ENCODE assay signal across 15 cellular contexts in genomic region chr9:99322299-99322698, GRCh38.
DNase-seq lines count a peak whose midpoint lies in the region; ATAC-seq and TF ChIP-seq lines count a peak whose summit lies in the region.
"Had no signal": no experiment of that assay in that cellular context is flagged by ENCODE, and none has a peak within 500 bp of the region (broad histone marks: within the 10 kb centered on the region; RNA-seq: fewer than 3 reads in every experiment).

No MANE protein-coding gene starts in this region.

- H3K27me3 ChIP-seq in GM23338 (ENCODE audit: insufficient read depth): no peaks in the 10 kb centered on the region
- no peaks in the 10 kb centered on the region for H3K27me3 ChIP-seq in body of pancreas

- H3K4me3 Mint-ChIP-seq in GM23338: no peak overlapping the region
- H3K4me3 Mint-ChIP-seq: CD4-positive, alpha-beta T cell; IgD-negative memory B cell had no signal

- 0 out of 2 replicates have a peak, but pooled peaks cover 4% of the 10 kb centered on the region for H3K9me2 ChIP-seq in GM23338 (ENCODE audit: insufficient read depth)

- intact Hi-C loops in body of pancreas (cut with DNase I) (no loop called here), posterior cingulate gyrus (cut with DNase I) (no loop called here)

- no peak for TF ChIP-seq CTCF in GM23338 (conservative IDR thresholded peaks at IDR 0.05; ENCODE audit: low read depth in 2 of 2)
- TF ChIP-seq CTCF in body of pancreas (IDR thresholded peaks at IDR 0.05): no peak

- no peaks in the 10 kb centered on the region for H3K9me3 ChIP-seq in body of pancreas
- H3K9me3 ChIP-seq: HAP-1 had no signal

- H3K27ac ChIP-seq in GM23338 (ENCODE audit: low read depth) (no peak overlapping the region), body of pancreas (no peak overlapping the region)
- H3K27ac ChIP-seq: C4-2B had no signal

- DNase-seq in GM23338 (ENCODE audit: low spot score) (no peak), OCI-M1 (lab: John Stamatoyannopoulos, UW) (peak; percentile 19), body of pancreas (peak in 1 of 4 donors; percentile 16), activated gamma-delta T cell treated with Interleukin-2 at 50 U/mL for 16 hours (no peak), posterior cingulate gyrus (no peak)
- DNase-seq: ACHN; CD4-positive, alpha-beta T cell; DMS153; DMS79; GDM1 had no signal

- H3K27ac Mint-ChIP-seq in GM23338: no peak overlapping the region
- H3K27ac Mint-ChIP-seq: CD4-positive, alpha-beta T cell; IgD-negative memory B cell had no signal

- peak; percentile 46; the same call in 2 of the 3 replicates for ATAC-seq in GM23338
- peak; percentile 42 for ATAC-seq in body of pancreas
- ATAC-seq in GM18502 (IDR thresholded peaks at IDR 0.05; ENCODE audit: poor library complexity, unreplicated experiment): no peak
- ATAC-seq: HepG2 had no signal

- no peaks in the 10 kb centered on the region for H3K79me2 ChIP-seq in GM23338 (replicated peaks; ENCODE audit: insufficient read depth)

- H3K36me3 ChIP-seq in GM23338 (ENCODE audit: insufficient read depth) (no peaks in the 10 kb centered on the region), body of pancreas (replicated peaks in 1 of 2; ENCODE audit: insufficient read depth in 1 of 2, low read depth in 2 of 2) (no peaks in the 10 kb centered on the region)
- H3K36me3 ChIP-seq: HAP-1 had no signal

- no peaks in the 10 kb centered on the region for H3K27me3 Mint-ChIP-seq in GM23338 (ENCODE audit: insufficient read depth, low read depth, poor library complexity)

- H3K36me3 Mint-ChIP-seq in GM23338 (ENCODE audit: low read depth): no peaks in the 10 kb centered on the region
- H3K36me3 Mint-ChIP-seq: IgD-negative memory B cell had no signal

- no peaks in the 10 kb centered on the region for H4K20me1 ChIP-seq in GM23338 (replicated peaks; ENCODE audit: insufficient read depth)

- no peak for TF ChIP-seq POLR2A in body of pancreas (IDR thresholded peaks at IDR 0.05)

- H3K4me3 ChIP-seq in GM23338 (no peak overlapping the region), body of pancreas (no peak overlapping the region)
- H3K4me3 ChIP-seq: HAP-1 had no signal

- H3K9me3 Mint-ChIP-seq in GM23338: no peaks in the 10 kb centered on the region
- H3K9me3 Mint-ChIP-seq: CD4-positive, alpha-beta T cell; IgD-negative memory B cell had no signal

- H3K4me1 ChIP-seq in GM23338 (ENCODE audit: insufficient read depth) (0 out of 2 replicates have a peak, but pooled peaks cover 2% of the 10 kb centered on the region), body of pancreas (peaks cover 11% of the 10 kb centered on the region)
- H3K4me1 ChIP-seq: HAP-1 had no signal

- no peak overlapping the region for H2AFZ ChIP-seq in GM23338

- no peaks in the 10 kb centered on the region for H3F3A ChIP-seq in GM23338 (replicated peaks; ENCODE audit: low read depth)

- 4% methylated on average over 1 of the region's 1 CpG for WGBS in body of pancreas, 2 donors

- H3K4me2 ChIP-seq in GM23338: no peak overlapping the region

- peaks cover 5% of the 10 kb centered on the region for H3K4me1 Mint-ChIP-seq in GM23338

TF ChIP-seq in GM23338, 12 proteins besides CTCF, POLR2A, EP300 and RAD21:
- TF ChIP-seq ZNF331 (CRISPR knock-in tag; IDR thresholded peaks at IDR 0.05; ENCODE audit: low read depth) (no peak), NANOG (IDR thresholded peaks at IDR 0.05; ENCODE audit: borderline replicate concordance) (no peak), JUNB (IDR thresholded peaks at IDR 0.05; ENCODE audit: unreplicated experiment) (no peak), EZH2 (IDR thresholded peaks at IDR 0.05; ENCODE audit: low read depth, unreplicated experiment) (no peak), EZH2phosphoT487 (IDR thresholded peaks at IDR 0.05; ENCODE audit: unreplicated experiment) (no peak), POLR2AphosphoS5 (IDR thresholded peaks at IDR 0.05; ENCODE audit: low read depth) (no peak), ZNF114 (CRISPR knock-in tag; IDR thresholded peaks at IDR 0.05) (no peak), CREB1 (CRISPR knock-in tag; IDR thresholded peaks at IDR 0.05; ENCODE audit: low read depth) (no peak)
- TF ChIP-seq, protein P1, sequence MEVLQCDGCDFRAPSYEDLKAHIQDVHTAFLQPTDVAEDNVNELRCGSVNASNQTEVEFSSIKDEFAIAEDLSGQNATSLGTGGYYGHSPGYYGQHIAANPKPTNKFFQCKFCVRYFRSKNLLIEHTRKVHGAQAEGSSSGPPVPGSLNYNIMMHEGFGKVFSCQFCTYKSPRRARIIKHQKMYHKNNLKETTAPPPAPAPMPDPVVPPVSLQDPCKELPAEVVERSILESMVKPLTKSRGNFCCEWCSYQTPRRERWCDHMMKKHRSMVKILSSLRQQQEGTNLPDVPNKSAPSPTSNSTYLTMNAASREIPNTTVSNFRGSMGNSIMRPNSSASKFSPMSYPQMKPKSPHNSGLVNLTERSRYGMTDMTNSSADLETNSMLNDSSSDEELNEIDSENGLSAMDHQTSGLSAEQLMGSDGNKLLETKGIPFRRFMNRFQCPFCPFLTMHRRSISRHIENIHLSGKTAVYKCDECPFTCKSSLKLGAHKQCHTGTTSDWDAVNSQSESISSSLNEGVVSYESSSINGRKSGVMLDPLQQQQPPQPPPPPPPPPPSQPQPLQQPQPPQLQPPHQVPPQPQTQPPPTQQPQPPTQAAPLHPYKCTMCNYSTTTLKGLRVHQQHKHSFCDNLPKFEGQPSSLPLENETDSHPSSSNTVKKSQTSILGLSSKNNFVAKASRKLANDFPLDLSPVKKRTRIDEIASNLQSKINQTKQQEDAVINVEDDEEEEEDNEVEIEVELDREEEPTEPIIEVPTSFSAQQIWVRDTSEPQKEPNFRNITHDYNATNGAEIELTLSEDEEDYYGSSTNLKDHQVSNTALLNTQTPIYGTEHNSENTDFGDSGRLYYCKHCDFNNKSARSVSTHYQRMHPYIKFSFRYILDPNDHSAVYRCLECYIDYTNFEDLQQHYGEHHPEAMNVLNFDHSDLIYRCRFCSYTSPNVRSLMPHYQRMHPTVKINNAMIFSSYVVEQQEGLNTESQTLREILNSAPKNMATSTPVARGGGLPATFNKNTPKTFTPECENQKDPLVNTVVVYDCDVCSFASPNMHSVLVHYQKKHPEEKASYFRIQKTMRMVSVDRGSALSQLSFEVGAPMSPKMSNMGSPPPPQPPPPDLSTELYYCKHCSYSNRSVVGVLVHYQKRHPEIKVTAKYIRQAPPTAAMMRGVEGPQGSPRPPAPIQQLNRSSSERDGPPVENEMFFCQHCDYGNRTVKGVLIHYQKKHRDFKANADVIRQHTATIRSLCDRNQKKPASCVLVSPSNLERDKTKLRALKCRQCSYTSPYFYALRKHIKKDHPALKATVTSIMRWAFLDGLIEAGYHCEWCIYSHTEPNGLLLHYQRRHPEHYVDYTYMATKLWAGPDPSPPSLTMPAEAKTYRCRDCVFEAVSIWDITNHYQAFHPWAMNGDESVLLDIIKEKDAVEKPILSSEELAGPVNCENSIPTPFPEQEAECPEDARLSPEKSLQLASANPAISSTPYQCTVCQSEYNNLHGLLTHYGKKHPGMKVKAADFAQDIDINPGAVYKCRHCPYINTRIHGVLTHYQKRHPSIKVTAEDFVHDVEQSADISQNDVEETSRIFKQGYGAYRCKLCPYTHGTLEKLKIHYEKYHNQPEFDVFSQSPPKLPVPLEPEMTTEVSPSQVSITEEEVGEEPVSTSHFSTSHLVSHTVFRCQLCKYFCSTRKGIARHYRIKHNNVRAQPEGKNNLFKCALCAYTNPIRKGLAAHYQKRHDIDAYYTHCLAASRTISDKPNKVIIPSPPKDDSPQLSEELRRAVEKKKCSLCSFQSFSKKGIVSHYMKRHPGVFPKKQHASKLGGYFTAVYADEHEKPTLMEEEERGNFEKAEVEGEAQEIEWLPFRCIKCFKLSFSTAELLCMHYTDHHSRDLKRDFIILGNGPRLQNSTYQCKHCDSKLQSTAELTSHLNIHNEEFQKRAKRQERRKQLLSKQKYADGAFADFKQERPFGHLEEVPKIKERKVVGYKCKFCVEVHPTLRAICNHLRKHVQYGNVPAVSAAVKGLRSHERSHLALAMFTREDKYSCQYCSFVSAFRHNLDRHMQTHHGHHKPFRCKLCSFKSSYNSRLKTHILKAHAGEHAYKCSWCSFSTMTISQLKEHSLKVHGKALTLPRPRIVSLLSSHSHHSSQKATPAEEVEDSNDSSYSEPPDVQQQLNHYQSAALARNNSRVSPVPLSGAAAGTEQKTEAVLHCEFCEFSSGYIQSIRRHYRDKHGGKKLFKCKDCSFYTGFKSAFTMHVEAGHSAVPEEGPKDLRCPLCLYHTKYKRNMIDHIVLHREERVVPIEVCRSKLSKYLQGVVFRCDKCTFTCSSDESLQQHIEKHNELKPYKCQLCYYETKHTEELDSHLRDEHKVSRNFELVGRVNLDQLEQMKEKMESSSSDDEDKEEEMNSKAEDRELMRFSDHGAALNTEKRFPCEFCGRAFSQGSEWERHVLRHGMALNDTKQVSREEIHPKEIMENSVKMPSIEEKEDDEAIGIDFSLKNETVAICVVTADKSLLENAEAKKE (CRISPR knock-in tag; IDR thresholded peaks at IDR 0.05): no peak
- TF ChIP-seq, protein P2, sequence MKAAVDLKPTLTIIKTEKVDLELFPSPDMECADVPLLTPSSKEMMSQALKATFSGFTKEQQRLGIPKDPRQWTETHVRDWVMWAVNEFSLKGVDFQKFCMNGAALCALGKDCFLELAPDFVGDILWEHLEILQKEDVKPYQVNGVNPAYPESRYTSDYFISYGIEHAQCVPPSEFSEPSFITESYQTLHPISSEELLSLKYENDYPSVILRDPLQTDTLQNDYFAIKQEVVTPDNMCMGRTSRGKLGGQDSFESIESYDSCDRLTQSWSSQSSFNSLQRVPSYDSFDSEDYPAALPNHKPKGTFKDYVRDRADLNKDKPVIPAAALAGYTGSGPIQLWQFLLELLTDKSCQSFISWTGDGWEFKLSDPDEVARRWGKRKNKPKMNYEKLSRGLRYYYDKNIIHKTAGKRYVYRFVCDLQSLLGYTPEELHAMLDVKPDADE (IDR thresholded peaks at IDR 0.05): no peak
